Comparison of ENCODE assay signal across 8 cellular contexts in the genomic region with DNA sequence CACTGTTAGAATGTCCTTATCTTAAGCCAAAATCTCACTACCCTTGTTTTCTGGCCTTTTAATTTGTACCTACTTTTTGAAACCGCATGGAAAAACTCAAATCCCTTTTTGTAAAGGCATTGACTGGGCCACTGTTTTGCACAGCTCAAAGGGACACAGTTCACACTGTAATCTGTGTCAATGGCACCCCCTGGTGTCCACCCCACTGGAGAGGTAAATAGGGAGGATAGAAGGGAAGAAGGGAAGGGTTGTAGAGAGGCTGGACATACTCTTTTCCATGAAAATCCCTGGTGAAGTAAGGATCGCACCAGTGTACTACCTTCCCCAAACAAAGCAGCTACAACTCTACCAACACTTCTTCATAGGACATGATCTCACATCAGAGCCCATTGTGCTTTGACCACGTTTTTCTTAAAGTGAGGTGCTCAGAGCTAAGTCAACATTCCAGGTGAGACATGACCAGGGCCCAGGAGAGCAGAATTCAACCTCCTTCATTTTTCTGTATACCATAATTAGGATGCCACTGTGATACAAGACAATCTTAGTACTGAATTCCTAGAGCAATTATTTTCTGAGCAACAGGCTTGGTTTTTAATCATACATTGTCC.
DNase-seq lines count a peak whose midpoint lies in the region; ATAC-seq and TF ChIP-seq lines count a peak whose summit lies in the region.

No MANE protein-coding gene starts in this region.

- no peaks in the 10 kb centered on the region for H4K20me1 ChIP-seq in Loucy (ENCODE audit: insufficient read depth, low read length, poor library complexity, severe bottlenecking)

- H3K36me3 ChIP-seq in Loucy (ENCODE audit: insufficient read depth, low read length) (no peaks in the 10 kb centered on the region), neutrophil (no peaks in the 10 kb centered on the region)

- H3K9me2 ChIP-seq in Loucy (replicated peaks; ENCODE audit: low read depth, low read length): no peaks in the 10 kb centered on the region

- no peak overlapping the region for H3K4me3 ChIP-seq in Loucy (ENCODE audit: low read length, poor library complexity, severe bottlenecking)
- H3K4me3 ChIP-seq in fibroblast of the aortic adventitia (ENCODE audit: low read depth, low read length): no peak overlapping the region
- H3K4me3 ChIP-seq in neutrophil (ENCODE audit: low read depth in 1 of 2, low read length in 1 of 2): peak overlapping the region in 1 of 2 experiments; percentile 0

- peak overlapping the region; percentile 50; the same call in 1 of the 2 replicates for H2AFZ ChIP-seq in Loucy (ENCODE audit: low read length)

- H3F3A ChIP-seq in Loucy (ENCODE audit: low read depth): no peaks in the 10 kb centered on the region

- no peak overlapping the region for H3K4me2 ChIP-seq in Loucy (ENCODE audit: low read depth, low read length, poor library complexity, severe bottlenecking)

- no peaks in the 10 kb centered on the region for H3K27me3 ChIP-seq in Loucy (ENCODE audit: insufficient read depth, low read length, poor library complexity, severe bottlenecking)
- no peaks in the 10 kb centered on the region for H3K27me3 ChIP-seq in neutrophil

- ATAC-seq in GM19395 (IDR thresholded peaks at IDR 0.05; ENCODE audit: unreplicated experiment): peak; percentile 74

- no peak overlapping the region for H3K9ac ChIP-seq in Loucy (ENCODE audit: low read depth, low read length, poor library complexity, severe bottlenecking)

- H3K4me1 ChIP-seq in Loucy (ENCODE audit: insufficient read depth, low read length, poor library complexity, severe bottlenecking): peaks cover 55% of the 10 kb centered on the region
- H3K4me1 ChIP-seq in neutrophil (ENCODE audit: control insufficient read depth in 1 of 2, insufficient read depth in 1 of 2, low read depth in 1 of 2, low read length in 1 of 2): peaks cover 39 to 47% of the 10 kb centered on the region in 2 experiments

- H3K9me3 ChIP-seq in Loucy (ENCODE audit: insufficient read depth, low read depth, low read length) (no peaks in the 10 kb centered on the region), neutrophil (no peaks in the 10 kb centered on the region)

- TF ChIP-seq CTCF in Loucy (conservative IDR thresholded peaks at IDR 0.05; ENCODE audit: low read length) (peak; percentile 94), fibroblast of the aortic adventitia (IDR thresholded peaks at IDR 0.05; ENCODE audit: insufficient read depth, low read length) (peak; percentile 80), neutrophil (IDR thresholded peaks at IDR 0.05) (peak; percentile 79)

- DNase-seq in Ammon's horn (ENCODE audit: low spot score) (peak; percentile 90), RPMI7951 (ENCODE audit: low read depth) (peak; percentile 86), fibroblast of the aortic adventitia (ENCODE audit: low read depth) (peak; percentile 86), stromal cell of bone marrow (ENCODE audit: low read depth) (peak; percentile 79)
- DNase-seq in activated T-cell treated with anti-CD3 and anti-CD28 coated beads, Interleukin-2, amount 50 U/mL, for 48 hours: peak; percentile 87 to 91

- H3K79me2 ChIP-seq in Loucy (ENCODE audit: insufficient read depth, low read length): no peaks in the 10 kb centered on the region

- H3K27ac ChIP-seq in neutrophil: peak overlapping the region; percentile 88
